39 cellular contexts compared by ENCODE assay signal in genomic region chr7:148495614-148496013, GRCh38.
"Had no signal": no experiment of that assay in that cellular context is flagged by ENCODE, and none has a peak within 500 bp of the region (broad histone marks: within the 10 kb centered on the region; RNA-seq: fewer than 3 reads in every experiment).

No MANE protein-coding gene starts in this region.

- FAIRE-seq: astrocyte, TTC549 had no signal

- H3K36me3 ChIP-seq: adrenal gland, brain microvascular endothelial cell, breast epithelium had no signal

- DNase-seq: activated B cell treated with CpG ODN at 0.5 μM for 24 hours; activated CD4-positive, alpha-beta memory T cell treated with anti-CD3 and anti-CD28 coated beads for 36 hours; activated CD4-positive, alpha-beta T cell treated with anti-CD3 and anti-CD28 coated beads for 4 hours; activated CD4-positive, alpha-beta T cell treated with anti-CD3 and anti-CD28 coated beads, Interleukin-2, amount 10 ng/mL, durations not matched to agents 24 days and 14 days; activated CD4-positive, alpha-beta T cell treated with anti-CD3 and anti-CD28 coated beads, Interleukin-2, amount 50 U/mL, for 1 hour; activated CD4-positive, alpha-beta T cell treated with anti-CD3 and anti-CD28 coated beads, Interleukin-2, amount 50 U/mL, for 4 hours; activated CD4-positive, CD25-positive, alpha-beta regulatory T cell treated with anti-CD3 and anti-CD28 coated beads, Interleukin-2, amount 50 U/mL, for 72 hours; activated CD8-positive, alpha-beta memory T cell treated with anti-CD3 and anti-CD28 coated beads, Interleukin-2, amount 10 ng/mL, durations not matched to agents 7 days and 5 days; activated CD8-positive, alpha-beta T cell treated with anti-CD3 and anti-CD28 coated beads for 36 hours; activated effector memory CD4-positive, alpha-beta T cell treated with anti-CD3 and anti-CD28 coated beads, Interleukin-2, amount 50 U/mL, for 16 hours; activated gamma-delta T cell treated with Interleukin-2 at 50 U/mL for 16 hours; activated naive CD4-positive, alpha-beta T cell; activated naive CD4-positive, alpha-beta T cell treated with anti-CD3 and anti-CD28 coated beads for 36 hours; activated naive CD4-positive, alpha-beta T cell treated with anti-CD3 and anti-CD28 coated beads, Interleukin-2, amount 50 U/mL, for 16 hours; activated naive CD8-positive, alpha-beta T cell treated with anti-CD3 and anti-CD28 coated beads for 36 hours; activated T-cell treated with anti-CD3 and anti-CD28 coated beads for 4 hours; activated T-cell treated with anti-CD3 and anti-CD28 coated beads, Interleukin-2, amount 50 U/mL, for 1 hour; activated T-cell treated with anti-CD3 and anti-CD28 coated beads, Interleukin-2, amount 50 U/mL, for 4 hours; activated T-cell treated with anti-CD3 and anti-CD28 coated beads, Interleukin-2, amount 50 U/mL, for 72 hours; adrenal gland; amniotic stem cell; aorta; body of pancreas; brain microvascular endothelial cell; caudate nucleus; cerebellar nuclear complex; T-helper 1 cell; T-helper 2 cell; T-helper 9 cell had no signal

- H3K4me3 ChIP-seq: adrenal gland, body of pancreas, breast epithelium had no signal

- H3K27ac Mint-ChIP-seq: activated B cell treated with CpG ODN at 0.5 μM for 24 hours; activated CD4-positive, alpha-beta memory T cell treated with anti-CD3 and anti-CD28 coated beads for 36 hours; activated CD4-positive, alpha-beta T cell treated with anti-CD3 and anti-CD28 coated beads, Interleukin-2, amount 10 ng/mL, durations not matched to agents 24 days and 14 days; activated CD8-positive, alpha-beta memory T cell treated with anti-CD3 and anti-CD28 coated beads, Interleukin-2, amount 10 ng/mL, durations not matched to agents 7 days and 5 days; activated CD8-positive, alpha-beta T cell treated with anti-CD3 and anti-CD28 coated beads for 36 hours; activated naive CD4-positive, alpha-beta T cell treated with anti-CD3 and anti-CD28 coated beads for 36 hours; activated naive CD8-positive, alpha-beta T cell treated with anti-CD3 and anti-CD28 coated beads for 36 hours; activated T-cell treated with anti-CD3 and anti-CD28 coated beads, Interleukin-2, amount 50 U/mL, for 72 hours; activated T-helper 1 cell treated with anti-CD3 and anti-CD28 coated beads, Interleukin-12 subunit alpha, Interleukin-12 subunit beta, Interleukin-2, Interleukin-4 antibody, amounts not matched to agents 30 ng/mL and 10 ng/mL and 1 ng/mL, durations not matched to agents 14 hours and 24 hours and 36 hours; activated T-helper 17 cell treated with anti-CD3 and anti-CD28 coated beads, Interleukin-2, amount 50 U/mL, for 72 hours; T-helper 1 cell treated with Interleukin-12 subunit alpha and Interleukin-12 subunit beta and Interleukin-4 antibody, amounts not matched to agents 30 μg/mL and 1 μg/mL, for 36 hours; T-helper 2 cell treated with Interferon-gamma antibody and Interleukin-4, amounts not matched to agents 5 μg/mL and 100 μg/mL, for 36 hours had no signal

- H3K4me3 Mint-ChIP-seq: activated B cell treated with CpG ODN at 0.5 μM for 24 hours; activated CD4-positive, alpha-beta memory T cell treated with anti-CD3 and anti-CD28 coated beads for 36 hours; activated CD4-positive, alpha-beta T cell treated with anti-CD3 and anti-CD28 coated beads, Interleukin-2, amount 10 ng/mL, durations not matched to agents 24 days and 14 days; activated CD8-positive, alpha-beta memory T cell treated with anti-CD3 and anti-CD28 coated beads, Interleukin-2, amount 10 ng/mL, durations not matched to agents 7 days and 5 days; activated CD8-positive, alpha-beta T cell treated with anti-CD3 and anti-CD28 coated beads for 36 hours; activated naive CD4-positive, alpha-beta T cell treated with anti-CD3 and anti-CD28 coated beads for 36 hours; activated naive CD8-positive, alpha-beta T cell treated with anti-CD3 and anti-CD28 coated beads for 36 hours; activated T-cell treated with anti-CD3 and anti-CD28 coated beads, Interleukin-2, amount 50 U/mL, for 4 hours; activated T-cell treated with anti-CD3 and anti-CD28 coated beads, Interleukin-2, amount 50 U/mL, for 72 hours; activated T-helper 1 cell treated with anti-CD3 and anti-CD28 coated beads, Interleukin-12 subunit alpha, Interleukin-12 subunit beta, Interleukin-2, Interleukin-4 antibody, amounts not matched to agents 30 ng/mL and 10 ng/mL and 1 ng/mL, durations not matched to agents 14 hours and 24 hours and 36 hours; activated T-helper 17 cell treated with anti-CD3 and anti-CD28 coated beads, Interleukin-2, amount 50 U/mL, for 72 hours; central memory CD8-positive, alpha-beta T cell; T-helper 1 cell treated with Interleukin-12 subunit alpha and Interleukin-12 subunit beta and Interleukin-4 antibody, amounts not matched to agents 30 μg/mL and 1 μg/mL, for 36 hours; T-helper 2 cell treated with Interferon-gamma antibody and Interleukin-4, amounts not matched to agents 5 μg/mL and 100 μg/mL, for 36 hours had no signal

- H3K4me1 Mint-ChIP-seq: activated CD4-positive, alpha-beta T cell treated with anti-CD3 and anti-CD28 coated beads, Interleukin-2, amount 10 ng/mL, durations not matched to agents 24 days and 14 days; activated CD8-positive, alpha-beta memory T cell treated with anti-CD3 and anti-CD28 coated beads, Interleukin-2, amount 10 ng/mL, durations not matched to agents 7 days and 5 days; activated naive CD8-positive, alpha-beta T cell treated with anti-CD3 and anti-CD28 coated beads for 36 hours; activated T-helper 17 cell treated with anti-CD3 and anti-CD28 coated beads, Interleukin-2, amount 50 U/mL, for 72 hours; central memory CD8-positive, alpha-beta T cell had no signal

- H3K9me3 Mint-ChIP-seq: activated CD4-positive, alpha-beta T cell treated with anti-CD3 and anti-CD28 coated beads, Interleukin-2, amount 10 ng/mL, durations not matched to agents 24 days and 14 days; activated CD8-positive, alpha-beta T cell treated with anti-CD3 and anti-CD28 coated beads for 36 hours; activated naive CD4-positive, alpha-beta T cell treated with anti-CD3 and anti-CD28 coated beads, Interleukin-2, amount 50 U/mL, for 72 hours; activated naive CD8-positive, alpha-beta T cell treated with anti-CD3 and anti-CD28 coated beads for 36 hours; activated T-cell treated with anti-CD3 and anti-CD28 coated beads, Interleukin-2, amount 50 U/mL, for 4 hours; activated T-helper 1 cell treated with anti-CD3 and anti-CD28 coated beads, Interleukin-12 subunit alpha, Interleukin-12 subunit beta, Interleukin-2, Interleukin-4 antibody, amounts not matched to agents 30 ng/mL and 10 ng/mL and 1 ng/mL, durations not matched to agents 14 hours and 24 hours and 36 hours; central memory CD8-positive, alpha-beta T cell; T-helper 1 cell treated with Interleukin-12 subunit alpha and Interleukin-12 subunit beta and Interleukin-4 antibody, amounts not matched to agents 30 μg/mL and 1 μg/mL, for 36 hours; T-helper 2 cell treated with Interferon-gamma antibody and Interleukin-4, amounts not matched to agents 5 μg/mL and 100 μg/mL, for 36 hours had no signal

- H3K9me3 ChIP-seq: adrenal gland had no signal

- H3K36me3 Mint-ChIP-seq: activated CD8-positive, alpha-beta memory T cell treated with anti-CD3 and anti-CD28 coated beads, Interleukin-2, amount 10 ng/mL, durations not matched to agents 7 days and 5 days; activated naive CD8-positive, alpha-beta T cell treated with anti-CD3 and anti-CD28 coated beads for 36 hours had no signal

- ATAC-seq: activated CD8-positive, alpha-beta memory T cell treated with anti-CD3 and anti-CD28 coated beads, Interleukin-2, amount 10 ng/mL, durations not matched to agents 7 days and 5 days; activated CD8-positive, alpha-beta T cell treated with anti-CD3 and anti-CD28 coated beads for 36 hours; activated naive CD4-positive, alpha-beta T cell treated with anti-CD3 and anti-CD28 coated beads, Interleukin-2, amount 50 U/mL, for 72 hours; activated T-cell treated with anti-CD3 and anti-CD28 coated beads, Interleukin-2, amount 50 U/mL, for 4 hours; activated T-cell treated with anti-CD3 and anti-CD28 coated beads, Interleukin-2, amount 50 U/mL, for 72 hours; activated T-helper 17 cell treated with anti-CD3 and anti-CD28 coated beads, Interleukin-2, amount 50 U/mL, for 72 hours; body of pancreas had no signal

- H3K27ac ChIP-seq: adrenal gland, body of pancreas, brain microvascular endothelial cell, breast epithelium, VCaP had no signal

- H3K27me3 ChIP-seq: body of pancreas had no signal

- H3K4me1 ChIP-seq: adrenal gland, body of pancreas, breast epithelium had no signal
